In genomic region chr2:43217228-43218220, GRCh38 we compare ENCODE assay signal across 9 cellular contexts. TPM values are rescaled to one million over a fixed set of nuclear protein-coding genes. Genes with fewer than 3 reads are reported as not detected.
DNase-seq lines count a peak whose midpoint lies in the region; ATAC-seq and TF ChIP-seq lines count a peak whose summit lies in the region.
"Had no signal": no experiment of that assay in that cellular context is flagged by ENCODE, and none has a peak within 500 bp of the region (broad histone marks: within the 10 kb centered on the region; RNA-seq: fewer than 3 reads in every experiment).

No MANE protein-coding gene starts in this region.

- dilution Hi-C loops in mammary epithelial cell (cut with HindIII; ENCODE audit: low sequenced_read_pairs) = loop anchor here (5.0 kb wide), 1 partner anchor 35 kb away; no protein-coding TSS in a partner anchor

- 47% methylated on average over 11 of the region's 14 CpGs for WGBS in mammary epithelial cell (ENCODE audit: low coverage, missing lambda C conversion rate)

- H3K27me3 ChIP-seq in BLaER1 = no peaks in the 10 kb centered on the region
- no peaks in the 10 kb centered on the region for H3K27me3 ChIP-seq in mammary epithelial cell (ENCODE audit: insufficient read depth, low read length)
- H3K27me3 ChIP-seq in muscle layer of duodenum (ENCODE audit: low read depth, low read length) = no peaks in the 10 kb centered on the region

- H4K20me1 ChIP-seq in BLaER1 = peaks cover 12% of the 10 kb centered on the region
- no peaks in the 10 kb centered on the region for H4K20me1 ChIP-seq in mammary epithelial cell (ENCODE audit: insufficient read depth, low read length)

- CTCF ChIA-PET in mammary epithelial cell (lab: Charles Lee; ENCODE audit: low non-redundant PET) = no interaction called here

- TF ChIP-seq CTCF in mammary epithelial cell (conservative IDR thresholded peaks at IDR 0.05 in 1 of 2, IDR thresholded peaks at IDR 0.05 in 1 of 2; ENCODE audit: extremely low read depth in 1 of 2, insufficient read depth in 1 of 2, low read depth in 1 of 2, low read length in 2 of 2) = peak in 1 of 2 donors; percentile 5

- intact Hi-C loops in mammary epithelial cell (cut with micrococcal nuclease) = loop anchor here (2.0 kb wide), 1 partner anchor 131 kb away; no protein-coding TSS in a partner anchor

- peak; percentile 70 for DNase-seq in NCI-H146 (lab: John Stamatoyannopoulos, UW)
- DNase-seq in mammary epithelial cell = no peak
- DNase-seq in NCI-H774 (lab: John Stamatoyannopoulos, UW) = no peak
- no peak for DNase-seq in NCI-H2196 treated with DMSO at 0.1 percent for 48 hours (lab: John Stamatoyannopoulos, UW; ENCODE audit: unreplicated experiment)
- no peak for DNase-seq in germinal center (ENCODE audit: low spot score)
- DNase-seq: NCI-H187 treated with DMSO at 0.1 percent for 48 hours had no signal

- in situ Hi-C loops in mammary epithelial cell (cut with MboI; ENCODE audit: low sequenced_read_pairs in 2 of 2) = no loop called here

- H3K27ac ChIP-seq in BLaER1 (peak overlapping the region; percentile 97), mammary epithelial cell (ENCODE audit: insufficient read depth, low read depth, low read length) (peak overlapping the region; percentile 41), muscle layer of duodenum (ENCODE audit: low read length) (peak overlapping the region; percentile 99)

- H3K4me1 ChIP-seq in BLaER1 (peaks cover 96% of the 10 kb centered on the region), mammary epithelial cell (ENCODE audit: insufficient read depth, low read length) (peaks cover 46% of the 10 kb centered on the region), muscle layer of duodenum (ENCODE audit: control insufficient read depth in 1 of 2, insufficient read depth in 2 of 2, low read length in 2 of 2) (peaks cover 13 to 33% of the 10 kb centered on the region in 2 donors)

- no TSS peak for BruUV-seq in mammary epithelial cell (replicated peaks; lab: Mats Ljungman, UMichigan)

- peaks cover 10% of the 10 kb centered on the region for H3K36me3 ChIP-seq in BLaER1
- no peaks in the 10 kb centered on the region for H3K36me3 ChIP-seq in mammary epithelial cell (ENCODE audit: insufficient read depth, low read length)
- H3K36me3 ChIP-seq in muscle layer of duodenum (ENCODE audit: control insufficient read depth in 1 of 2, insufficient read depth in 2 of 2, low read length in 2 of 2) = no peaks in the 10 kb centered on the region

- ATAC-seq in HG03571 (IDR thresholded peaks at IDR 0.05; ENCODE audit: unreplicated experiment) = no peak

- H3K4me3 ChIP-seq in BLaER1 (peak overlapping the region; percentile 88), mammary epithelial cell (replicated peaks in 1 of 3; ENCODE audit: insufficient read depth in 1 of 3, low read depth in 2 of 3, low read length in 3 of 3) (no peak overlapping the region), muscle layer of duodenum (ENCODE audit: low read depth in 1 of 2, low read length in 2 of 2) (peak overlapping the region in 1 of 2 donors; percentile 96)

- H2AFZ ChIP-seq in mammary epithelial cell (ENCODE audit: low read depth, low read length) = peak overlapping the region; percentile 51

- H3K9me3 ChIP-seq in BLaER1 (no peaks in the 10 kb centered on the region), mammary epithelial cell (replicated peaks; ENCODE audit: insufficient read depth, low read length) (no peaks in the 10 kb centered on the region), muscle layer of duodenum (ENCODE audit: control insufficient read depth in 1 of 2, low read length in 2 of 2) (no peaks in the 10 kb centered on the region)

- peak overlapping the region; percentile 89 for H3K4me2 ChIP-seq in BLaER1
- H3K4me2 ChIP-seq in mammary epithelial cell (ENCODE audit: insufficient read depth, low read depth, low read length) = peak overlapping the region; percentile 81

- H3K9ac ChIP-seq in BLaER1 (peak overlapping the region; percentile 98), mammary epithelial cell (ENCODE audit: insufficient read depth, low read length) (no peak overlapping the region)

- peaks cover 12% of the 10 kb centered on the region for H3K79me2 ChIP-seq in mammary epithelial cell (ENCODE audit: insufficient read depth, low read length)

RNA-seq across cellular contexts. Expression of gene ZFP36L2, which starts 8.9 kb away (rescaled TPM):
- total RNA-seq in mammary epithelial cell = 100 to 1,000 TPM in 1 of 2 donors, 10 to 100 TPM in 1; 26.3 to 213 TPM
- 35.6 TPM for polyA plus RNA-seq in mammary epithelial cell
- 68.7 TPM for polyA minus RNA-seq in mammary epithelial cell

Comparison
In these comparisons a context has a peak if more than half of its experiments do, and no peak if none do; other contexts are left out.
1. H3K27ac ChIP-seq: peak in every context shown above with its lines; median percentile 99 in muscle layer of duodenum; 97 in BLaER1; 41 in mammary epithelial cell.